8 cellular contexts compared by ENCODE assay signal in genomic region chr17:41918392-41919164, GRCh38. TPM values are rescaled to one million over a fixed set of nuclear protein-coding genes. Genes with fewer than 3 reads are reported as not detected.
DNase-seq lines count a peak whose midpoint lies in the region; ATAC-seq and TF ChIP-seq lines count a peak whose summit lies in the region.

TSS of gene ACLY (minus strand) at chr17:41918951. CDS start at chr17:41913873, 5,078 bp downstream.

- peak; percentile 90 for ATAC-seq in GM21381 (IDR thresholded peaks at IDR 0.05; ENCODE audit: unreplicated experiment)

- no peaks in the 10 kb centered on the region for H3K9me3 Mint-ChIP-seq in endothelial cell (ENCODE audit: unreplicated experiment)

- peak within 1 kb of the TSS; percentile 90 for H3K27ac ChIP-seq in HUES48 (ENCODE audit: low read depth, low read length)
- H3K27ac ChIP-seq in OCI-LY1 (ENCODE audit: low read depth, low read length, poor library complexity, severe bottlenecking) = peak within 1 kb of the TSS; percentile 73

- peaks cover 45% of the 10 kb centered on the region for H3K79me2 ChIP-seq in OCI-LY1 (ENCODE audit: insufficient read depth, low read length)

- no peaks in the 10 kb centered on the region for H3K9me2 ChIP-seq in OCI-LY1 (ENCODE audit: low read depth, low read length)

- H3K4me3 ChIP-seq in HUES48 (ENCODE audit: low read depth, low read length) (peak within 1 kb of the TSS; percentile 91), OCI-LY1 (ENCODE audit: low read depth, low read length, poor library complexity, severe bottlenecking) (peak within 1 kb of the TSS; percentile 89)

- no peaks in the 10 kb centered on the region for H3K27me3 ChIP-seq in HUES48 (ENCODE audit: control insufficient read depth, insufficient read depth, low read length)
- H3K27me3 ChIP-seq in OCI-LY1 (ENCODE audit: insufficient read depth, low read length) = no peaks in the 10 kb centered on the region

- H3K36me3 ChIP-seq in HUES48 (ENCODE audit: control insufficient read depth, insufficient read depth, low read length) (peaks cover 15% of the 10 kb centered on the region), OCI-LY1 (ENCODE audit: insufficient read depth, low read length) (peaks cover 17% of the 10 kb centered on the region; the same call in 1 of the 2 replicates)

- H3K4me2 ChIP-seq in OCI-LY1 (ENCODE audit: low read length) = peak within 1 kb of the TSS; percentile 100

- H3K9ac ChIP-seq in HUES48 (ENCODE audit: low read depth, low read length) (peak within 1 kb of the TSS; percentile 88), OCI-LY1 (ENCODE audit: low read length) (peak within 1 kb of the TSS; percentile 93)

- no peaks in the 10 kb centered on the region; the same call in 1 of the 2 replicates for H3F3A ChIP-seq in OCI-LY1 (ENCODE audit: insufficient read depth, low read length)

- peaks cover 10% of the 10 kb centered on the region for H3K27me3 Mint-ChIP-seq in endothelial cell (ENCODE audit: unreplicated experiment)

- peaks cover 30% of the 10 kb centered on the region for H3K4me1 ChIP-seq in HUES48 (ENCODE audit: control insufficient read depth, insufficient read depth, low read length)
- H3K4me1 ChIP-seq in OCI-LY1 (ENCODE audit: insufficient read depth, low read length, severe bottlenecking) = peaks cover 51% of the 10 kb centered on the region

- H3K27ac Mint-ChIP-seq in endothelial cell (ENCODE audit: unreplicated experiment) = peak within 1 kb of the TSS; percentile 75

- peaks cover 9% of the 10 kb centered on the region for H3K36me3 Mint-ChIP-seq in endothelial cell (ENCODE audit: low read depth, unreplicated experiment)

- H2AFZ ChIP-seq in OCI-LY1 (ENCODE audit: low read length) = no peak within 1 kb of the TSS

- DNase-seq in COR-L47 (lab: John Stamatoyannopoulos, UW) (peak; percentile 96), endothelial cell (ENCODE audit: low spot score) (peak; percentile 98), middle frontal gyrus (ENCODE audit: extremely low spot score, low spot score) (peak; percentile 98)
- DNase-seq in activated CD8-positive, alpha-beta memory T cell treated with anti-CD3 and anti-CD28 coated beads, Interleukin-2, amount 50 U/mL, for 48 hours = peak; percentile 97
- peak; percentile 94 to 95 for DNase-seq in stimulated activated CD8-positive, alpha-beta memory T cell treated with anti-CD3 and anti-CD28 coated beads, Interleukin-2, amount 100 ng/mL, for 48 hours (ENCODE audit: low read depth in 2 of 2)

- no peak for TF ChIP-seq CTCF in OCI-LY1 (IDR thresholded peaks at IDR 0.05; ENCODE audit: low read length)
- TF ChIP-seq CTCF in endothelial cell (IDR thresholded peaks at IDR 0.05; ENCODE audit: unreplicated experiment) = no peak

- no peaks in the 10 kb centered on the region for H4K20me1 ChIP-seq in OCI-LY1 (ENCODE audit: insufficient read depth, low read length)

- H3K9me3 ChIP-seq in HUES48 (ENCODE audit: control insufficient read depth, insufficient read depth, low read length) = no peaks in the 10 kb centered on the region
- no peaks in the 10 kb centered on the region for H3K9me3 ChIP-seq in OCI-LY1 (ENCODE audit: low read length)

- peaks cover 37% of the 10 kb centered on the region for H3K4me1 Mint-ChIP-seq in endothelial cell (ENCODE audit: unreplicated experiment)

- H3K4me3 Mint-ChIP-seq in endothelial cell (ENCODE audit: unreplicated experiment) = peak within 1 kb of the TSS; percentile 95

RNA-seq across cellular contexts. Expression of gene ACLY, which starts in this region (rescaled TPM):
- total RNA-seq in endothelial cell (ENCODE audit: unreplicated experiment) = 376 TPM

Comparison
In these comparisons a context has a peak if more than half of its experiments do, and no peak if none do; other contexts are left out.
1. Peak in every context shown above with its lines: DNase-seq, ATAC-seq, H3K4me3 ChIP-seq and H3K27ac ChIP-seq.